Comparison of ENCODE assay signal across 12 cellular contexts in genomic region chr9:130432796-130433167, GRCh38. TPM values are rescaled to one million over a fixed set of nuclear protein-coding genes. Genes with fewer than 3 reads are reported as not detected.
DNase-seq lines count a peak whose midpoint lies in the region; ATAC-seq, FAIRE-seq and TF ChIP-seq lines count a peak whose summit lies in the region.
"Had no signal": no experiment of that assay in that cellular context is flagged by ENCODE, and none has a peak within 500 bp of the region (broad histone marks: within the 10 kb centered on the region; RNA-seq: fewer than 3 reads in every experiment).

No MANE protein-coding gene starts in this region.

- no peaks in the 10 kb centered on the region for H3K27me3 ChIP-seq in astrocyte (ENCODE audit: insufficient read depth, low read length)

- H4K20me1 ChIP-seq in astrocyte (ENCODE audit: insufficient read depth, low read length): no peaks in the 10 kb centered on the region

- peak overlapping the region; percentile 26 for H3K9ac ChIP-seq in astrocyte (ENCODE audit: low read length)

- H3K27me3 Mint-ChIP-seq in astrocyte (ENCODE audit: low read depth, unreplicated experiment): peaks cover 46% of the 10 kb centered on the region

- peaks cover 13% of the 10 kb centered on the region for H3K9me3 Mint-ChIP-seq in astrocyte (ENCODE audit: unreplicated experiment)
- H3K9me3 Mint-ChIP-seq: activated T-cell treated with anti-CD3 and anti-CD28 coated beads, Interleukin-2, amount 50 U/mL, for 24 hours had no signal

- H3K36me3 ChIP-seq in astrocyte (ENCODE audit: insufficient read depth, low read length): no peaks in the 10 kb centered on the region
- H3K36me3 ChIP-seq: upper lobe of right lung had no signal

- TF ChIP-seq CTCF in astrocyte (IDR thresholded peaks at IDR 0.05; ENCODE audit: insufficient read depth, low read depth, low read length): no peak
- TF ChIP-seq CTCF in retinal pigment epithelial cell (conservative IDR thresholded peaks at IDR 0.05; ENCODE audit: low read depth, low read length): no peak

- FAIRE-seq in astrocyte (lab: Jason Lieb, UNC): no peak

- H3K79me2 ChIP-seq in astrocyte (ENCODE audit: insufficient read depth, low read length): no peaks in the 10 kb centered on the region

- no peak overlapping the region for H3K4me3 Mint-ChIP-seq in astrocyte (ENCODE audit: unreplicated experiment)
- H3K4me3 Mint-ChIP-seq: activated T-cell treated with anti-CD3 and anti-CD28 coated beads, Interleukin-2, amount 50 U/mL, for 24 hours had no signal

- H3K4me1 Mint-ChIP-seq in astrocyte (ENCODE audit: low read depth, unreplicated experiment): no peaks in the 10 kb centered on the region

- peaks cover 4% of the 10 kb centered on the region for H3K36me3 Mint-ChIP-seq in astrocyte (ENCODE audit: low read depth, unreplicated experiment)

- DNase-seq in NCI-H1417 (lab: John Stamatoyannopoulos, UW) (peak in 2 of 3 experiments; percentile 72 to 77), NCI-H1417 treated with DMSO at 0.1 percent for 48 hours (lab: John Stamatoyannopoulos, UW) (no peak), astrocyte (ENCODE audit: low read depth) (no peak), iPS-NIHi11 (ENCODE audit: low spot score) (peak; percentile 61), retinal pigment epithelial cell (ENCODE audit: low read depth) (no peak)
- DNase-seq: effector CD4-positive, alpha-beta T cell; upper lobe of right lung had no signal

- H3K4me3 ChIP-seq in astrocyte (ENCODE audit: insufficient read depth, low read depth, low read length) (peak overlapping the region; percentile 49), retinal pigment epithelial cell (ENCODE audit: low read length) (peak overlapping the region; percentile 15)

- peaks cover 8% of the 10 kb centered on the region for H3K4me1 ChIP-seq in astrocyte (ENCODE audit: insufficient read depth, low read length)

- no peak for ATAC-seq in GM21825 (IDR thresholded peaks at IDR 0.05; ENCODE audit: unreplicated experiment)
- no peak for ATAC-seq in HG03457 (IDR thresholded peaks at IDR 0.05; ENCODE audit: unreplicated experiment)
- no peak for ATAC-seq in GM19328 (IDR thresholded peaks at IDR 0.05; ENCODE audit: unreplicated experiment)

- H2AFZ ChIP-seq in astrocyte (ENCODE audit: low read depth, low read length): peak overlapping the region; percentile 96

- no peaks in the 10 kb centered on the region for H3K9me3 ChIP-seq in astrocyte (ENCODE audit: insufficient read depth, low read depth, low read length)
- H3K9me3 ChIP-seq: upper lobe of right lung had no signal

- H3K4me2 ChIP-seq in astrocyte (ENCODE audit: low read length): peak overlapping the region; percentile 89

- H3K27ac ChIP-seq in astrocyte (ENCODE audit: low read depth, low read length): no peak overlapping the region
- H3K27ac ChIP-seq: 22Rv1, upper lobe of right lung had no signal

- no peak overlapping the region for H3K27ac Mint-ChIP-seq in astrocyte (ENCODE audit: unreplicated experiment)
- H3K27ac Mint-ChIP-seq: activated T-cell treated with anti-CD3 and anti-CD28 coated beads, Interleukin-2, amount 50 U/mL, for 24 hours had no signal

RNA-seq across cellular contexts. Expression of gene ASS1, which starts 12.0 kb away (rescaled TPM):
- 117 and 182 TPM in 2 replicates for total RNA-seq in astrocyte

Comparison
In these comparisons a context has a peak if more than half of its experiments do, and no peak if none do; other contexts are left out.
1. DNase-seq: peak in NCI-H1417 (2 of 3) and iPS-NIHi11 (single experiment); none in NCI-H1417 treated with DMSO at 0.1 percent for 48 hours (single experiment), astrocyte (single experiment) and retinal pigment epithelial cell (single experiment).